ENCODE assay signal across 1 cellular context in the genomic region with DNA sequence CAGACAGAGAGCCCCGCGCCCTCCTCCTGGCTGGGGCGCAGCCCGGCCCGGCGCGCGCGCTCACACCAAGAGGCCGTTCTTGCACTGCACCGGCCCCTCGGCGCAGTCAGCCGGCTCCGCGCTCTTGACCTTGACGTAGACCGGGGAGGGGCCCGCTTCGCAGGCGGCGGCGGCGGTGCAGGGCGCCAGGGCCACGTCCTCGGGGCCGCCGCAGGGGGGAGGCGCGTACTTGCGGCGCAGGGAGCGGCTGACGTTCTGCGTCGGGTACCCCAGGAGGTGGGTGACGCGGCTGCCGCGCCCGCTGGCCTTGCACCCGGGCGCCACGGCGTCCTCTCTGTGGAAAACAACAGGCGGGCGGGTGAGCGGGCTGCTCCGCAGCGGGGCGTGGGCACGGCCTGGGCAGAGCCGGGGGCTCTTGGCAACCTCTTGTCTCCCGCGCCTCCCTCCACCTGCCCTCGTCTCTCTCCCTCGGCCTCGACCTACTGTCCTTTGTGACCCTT.
TF ChIP-seq lines count a peak whose summit lies in the region.

No MANE protein-coding gene starts in this region.

TF ChIP-seq in HCT116, 20 proteins besides CTCF, POLR2A, EP300 and RAD21:
- TF ChIP-seq, protein P1, sequence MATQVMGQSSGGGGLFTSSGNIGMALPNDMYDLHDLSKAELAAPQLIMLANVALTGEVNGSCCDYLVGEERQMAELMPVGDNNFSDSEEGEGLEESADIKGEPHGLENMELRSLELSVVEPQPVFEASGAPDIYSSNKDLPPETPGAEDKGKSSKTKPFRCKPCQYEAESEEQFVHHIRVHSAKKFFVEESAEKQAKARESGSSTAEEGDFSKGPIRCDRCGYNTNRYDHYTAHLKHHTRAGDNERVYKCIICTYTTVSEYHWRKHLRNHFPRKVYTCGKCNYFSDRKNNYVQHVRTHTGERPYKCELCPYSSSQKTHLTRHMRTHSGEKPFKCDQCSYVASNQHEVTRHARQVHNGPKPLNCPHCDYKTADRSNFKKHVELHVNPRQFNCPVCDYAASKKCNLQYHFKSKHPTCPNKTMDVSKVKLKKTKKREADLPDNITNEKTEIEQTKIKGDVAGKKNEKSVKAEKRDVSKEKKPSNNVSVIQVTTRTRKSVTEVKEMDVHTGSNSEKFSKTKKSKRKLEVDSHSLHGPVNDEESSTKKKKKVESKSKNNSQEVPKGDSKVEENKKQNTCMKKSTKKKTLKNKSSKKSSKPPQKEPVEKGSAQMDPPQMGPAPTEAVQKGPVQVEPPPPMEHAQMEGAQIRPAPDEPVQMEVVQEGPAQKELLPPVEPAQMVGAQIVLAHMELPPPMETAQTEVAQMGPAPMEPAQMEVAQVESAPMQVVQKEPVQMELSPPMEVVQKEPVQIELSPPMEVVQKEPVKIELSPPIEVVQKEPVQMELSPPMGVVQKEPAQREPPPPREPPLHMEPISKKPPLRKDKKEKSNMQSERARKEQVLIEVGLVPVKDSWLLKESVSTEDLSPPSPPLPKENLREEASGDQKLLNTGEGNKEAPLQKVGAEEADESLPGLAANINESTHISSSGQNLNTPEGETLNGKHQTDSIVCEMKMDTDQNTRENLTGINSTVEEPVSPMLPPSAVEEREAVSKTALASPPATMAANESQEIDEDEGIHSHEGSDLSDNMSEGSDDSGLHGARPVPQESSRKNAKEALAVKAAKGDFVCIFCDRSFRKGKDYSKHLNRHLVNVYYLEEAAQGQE (IDR thresholded peaks at IDR 0.05; ENCODE audit: low read depth) = no peak
- TF ChIP-seq EZH2phosphoT487 (IDR thresholded peaks at IDR 0.05; ENCODE audit: borderline replicate concordance) (no peak), JUND (IDR thresholded peaks at IDR 0.05) (0 out of 2 replicates have a peak, but pooled peaks have one; percentile 12), TCF7L2 (IDR thresholded peaks at IDR 0.05; ENCODE audit: borderline replicate concordance, extremely low read depth, insufficient read depth, insufficient read length) (peak; percentile 60), POLR2AphosphoS5 (IDR thresholded peaks at IDR 0.05; ENCODE audit: low read depth, low read length) (peak; percentile 60), ELF1 (IDR thresholded peaks at IDR 0.05; ENCODE audit: borderline replicate concordance, low read depth) (no peak), SIN3A (IDR thresholded peaks at IDR 0.05; ENCODE audit: low read depth) (no peak), FOSL1 (IDR thresholded peaks at IDR 0.05; ENCODE audit: low read depth) (no peak), CEBPB (IDR thresholded peaks at IDR 0.05; ENCODE audit: low read depth) (no peak), ZNF274 (IDR thresholded peaks at IDR 0.05; ENCODE audit: low read depth, low read length) (no peak), CBX3 (IDR thresholded peaks at IDR 0.05; ENCODE audit: low read depth) (no peak; the same call in 1 of the 2 replicates), EZH2 (IDR thresholded peaks at IDR 0.05) (no peak), SRF (IDR thresholded peaks at IDR 0.05; ENCODE audit: low read depth) (no peak), ZFX (IDR thresholded peaks at IDR 0.05) (peak; percentile 70; the same call in 1 of the 2 replicates), SP1 (IDR thresholded peaks at IDR 0.05; ENCODE audit: low read depth) (peak; percentile 47; the same call in 1 of the 2 replicates), YY1 (IDR thresholded peaks at IDR 0.05; ENCODE audit: extremely low read depth, insufficient replicate concordance, low read depth, low read length) (peak; percentile 36)
- TF ChIP-seq, protein P2, sequence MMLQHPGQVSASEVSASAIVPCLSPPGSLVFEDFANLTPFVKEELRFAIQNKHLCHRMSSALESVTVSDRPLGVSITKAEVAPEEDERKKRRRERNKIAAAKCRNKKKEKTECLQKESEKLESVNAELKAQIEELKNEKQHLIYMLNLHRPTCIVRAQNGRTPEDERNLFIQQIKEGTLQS (IDR thresholded peaks at IDR 0.05) = no peak
- TF ChIP-seq, protein P3, sequence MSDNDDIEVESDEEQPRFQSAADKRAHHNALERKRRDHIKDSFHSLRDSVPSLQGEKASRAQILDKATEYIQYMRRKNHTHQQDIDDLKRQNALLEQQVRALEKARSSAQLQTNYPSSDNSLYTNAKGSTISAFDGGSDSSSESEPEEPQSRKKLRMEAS (IDR thresholded peaks at IDR 0.05) = peak; percentile 85
TF ChIP-seq in HCT116: peak in this region for 7.
